ENCODE assay signal across 9 cellular contexts in the genomic region with DNA sequence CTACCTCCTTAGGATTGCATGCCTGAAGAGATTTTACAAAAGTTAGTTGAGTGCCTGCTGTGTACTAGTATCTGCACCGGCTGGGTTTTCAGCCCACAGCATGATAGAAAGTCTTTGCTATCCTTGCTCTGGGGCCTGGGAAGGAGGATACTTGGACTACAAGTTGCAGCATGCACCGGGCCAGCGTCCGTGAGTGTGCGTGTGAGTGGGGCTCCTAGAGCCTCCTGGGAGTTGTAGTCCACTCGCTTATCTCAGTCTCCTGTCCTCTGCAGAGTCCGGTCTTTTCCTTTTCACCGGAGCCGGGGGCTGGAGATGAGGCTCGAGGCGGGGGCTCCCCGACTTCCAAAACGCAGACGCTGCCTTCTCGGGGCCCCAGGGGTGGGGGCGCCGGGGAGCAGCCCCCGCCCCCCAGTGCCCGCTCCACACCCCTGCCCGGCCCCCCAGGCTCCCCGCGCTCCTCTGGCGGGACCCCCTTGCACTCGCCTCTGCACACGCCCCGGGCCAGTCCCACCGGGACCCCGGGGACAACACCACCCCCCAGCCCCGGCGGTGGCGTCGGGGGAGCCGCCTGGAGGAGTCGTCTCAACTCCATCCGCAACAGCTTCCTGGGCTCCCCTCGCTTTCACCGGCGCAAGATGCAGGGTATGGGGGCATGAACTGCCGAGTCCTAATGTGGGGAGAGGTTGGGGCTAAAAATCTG. TPM values are rescaled to one million over a fixed set of nuclear protein-coding genes. Genes with fewer than 3 reads are reported as not detected.
A peak's percentile ranks its signal among the peaks of the same experiment; 100 is the strongest.
DNase-seq lines count a peak whose midpoint lies in the region; ATAC-seq and TF ChIP-seq lines count a peak whose summit lies in the region.
"Had no signal": no experiment of that assay in that cellular context is flagged by ENCODE, and none has a peak within 500 bp of the region (broad histone marks: within the 10 kb centered on the region; RNA-seq: fewer than 3 reads in every experiment).

No MANE protein-coding gene starts in this region.

- H3K4me3 ChIP-seq in left lung: no peak overlapping the region

- no peak overlapping the region for H3K27ac ChIP-seq in left lung

- TF ChIP-seq CTCF in left lung (IDR thresholded peaks at IDR 0.05): no peak

- TF ChIP-seq POLR2A in erythroblast (IDR thresholded peaks at IDR 0.05; ENCODE audit: low read length): no peak

- intact Hi-C loops in left lung (cut with DNase I): loop anchor here in 1 of 2 donors (10.0 kb wide), 1 partner anchor 80 kb away; a partner anchor contains a TSS

- DNase-seq in ACHN (peak; percentile 19), EL (peak; percentile 30), NOMO-1 treated with DMSO at 0.1 percent for 48 hours (lab: John Stamatoyannopoulos, UW; ENCODE audit: unreplicated experiment) (peak; percentile 33), erythroblast (lab: John Stamatoyannopoulos, UW) (peak; percentile 70 to 80), NCI-H1048 (lab: John Stamatoyannopoulos, UW) (no peak), left lung (no peak)
- DNase-seq: MM.1S had no signal

- peaks cover 0 to 10% of the 10 kb centered on the region in 2 donors for H3K4me1 ChIP-seq in left lung

- in situ Hi-C loops in ACHN (cut with HindIII; ENCODE audit: low pct_ligation_motif_present, low pct_unique_long_range_greater_than_20kb, low sequenced_read_pairs): no loop called here

- H3K36me3 ChIP-seq in left lung: no peaks in the 10 kb centered on the region

- H3K27me3 ChIP-seq in left lung: peaks cover 0 to 5% of the 10 kb centered on the region in 2 donors

- H3K9me3 ChIP-seq in left lung: no peaks in the 10 kb centered on the region

- ATAC-seq in GM19351 (IDR thresholded peaks at IDR 0.05; ENCODE audit: unreplicated experiment) (no peak), left lung (no peak), GM18870 (IDR thresholded peaks at IDR 0.05; ENCODE audit: unreplicated experiment) (no peak)

RNA-seq across cellular contexts. Expression of a gene that starts 20.6 kb away (rescaled TPM):
- 1 to 10 TPM; 2.2 to 3.3 TPM for total RNA-seq in left lung

RNA-seq across cellular contexts. Expression of a gene that starts 20.7 kb away (rescaled TPM):
- 10 to 100 TPM; 13.3 to 29.5 TPM for total RNA-seq in left lung

RNA-seq across cellular contexts. Expression of a gene that starts 24.5 kb away (rescaled TPM):
- 10 to 100 TPM; 23.8 to 31.0 TPM for total RNA-seq in left lung

RNA-seq across cellular contexts. Expression of a gene that starts 35.2 kb away (rescaled TPM):
- 10 to 100 TPM; 12.9 to 15.5 TPM for total RNA-seq in left lung

RNA-seq across cellular contexts. Expression of a gene that starts 45.6 kb away (rescaled TPM):
- total RNA-seq in left lung: 10 to 100 TPM; 56.0 to 81.8 TPM

Comparison
In these comparisons a context has a peak if more than half of its experiments do, and no peak if none do; other contexts are left out.
1. DNase-seq: peak in ACHN (single experiment), EL (single experiment), NOMO-1 treated with DMSO at 0.1 percent for 48 hours (single experiment) and erythroblast (2 of 2); none in NCI-H1048 (single experiment) and left lung (0 of 2).